Comparison of ENCODE assay signal across 2 cellular contexts in the genomic region with DNA sequence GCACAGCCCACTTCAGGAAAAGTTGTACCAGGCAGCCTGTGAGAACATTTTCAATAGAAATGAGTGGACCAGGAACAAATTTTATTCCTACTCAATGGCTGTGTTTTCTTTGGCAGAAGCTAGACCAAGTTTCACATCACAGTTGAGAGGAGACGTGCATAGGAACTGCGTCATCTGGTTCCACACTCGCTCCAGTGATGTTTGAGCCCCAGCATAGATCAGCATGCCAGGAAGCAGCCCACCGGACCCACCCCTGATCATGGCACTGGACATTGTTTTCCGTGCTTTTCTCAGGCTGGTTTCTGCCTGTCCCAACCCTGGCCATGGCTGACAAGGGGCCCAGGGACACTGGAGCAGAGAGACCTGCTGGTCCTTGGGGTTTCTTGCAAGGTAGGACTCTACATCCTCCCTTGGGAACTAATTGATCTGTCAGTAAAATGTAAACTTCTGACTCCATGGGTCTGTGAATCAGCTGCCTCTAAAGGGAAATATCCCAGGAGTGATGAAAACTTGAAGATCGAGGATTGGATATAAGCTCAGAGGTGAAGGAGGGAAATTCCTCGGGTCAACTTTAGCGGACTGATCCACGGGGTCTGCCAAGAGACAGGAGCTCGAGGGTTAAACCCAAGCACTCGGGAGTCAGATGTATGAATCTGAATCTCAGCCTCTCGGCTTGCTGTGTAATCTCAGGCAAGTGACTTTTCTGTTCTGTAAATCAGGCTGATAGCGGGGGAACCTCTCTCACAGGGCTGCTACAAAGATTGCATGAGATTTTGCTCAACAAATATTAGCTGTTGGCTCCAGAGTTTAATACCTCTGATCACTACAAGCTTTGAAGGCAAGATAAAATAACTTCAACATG.
TF ChIP-seq lines count a peak whose summit lies in the region.

No MANE protein-coding gene starts in this region.

TF ChIP-seq in HEK293, 187 proteins besides CTCF, POLR2A, EP300 and RAD21:
- TF ChIP-seq ZFP37 (tag by site-specific recombination; IDR thresholded peaks at IDR 0.05) = peak; percentile 64; the same call in 1 of the 2 replicates
- no peak for TF ChIP-seq ZSCAN16 (tag by site-specific recombination; IDR thresholded peaks at IDR 0.05)
- no peak for TF ChIP-seq ZNF791 (tag by site-specific recombination; IDR thresholded peaks at IDR 0.05)
- 0 out of 2 replicates have a peak, but pooled peaks have one; percentile 31 for TF ChIP-seq ZNF629 (tag by site-specific recombination; IDR thresholded peaks at IDR 0.05)

TF ChIP-seq in K562, 482 proteins besides CTCF, POLR2A, EP300 and RAD21:
- TF ChIP-seq RCOR1 (IDR thresholded peaks at IDR 0.05; ENCODE audit: borderline replicate concordance in 1 of 2, low read depth in 2 of 2, low read length in 2 of 2) (peak in 1 of 2 experiments; percentile 57; a peak in 2 of 4 replicates), HDAC1 (IDR thresholded peaks at IDR 0.05) (0 out of 4 replicates have a peak, but pooled peaks of 1 of the 2 experiments have one; percentile 34), KDM1A (IDR thresholded peaks at IDR 0.05) (peak; percentile 83 to 85), NEUROD1 (IDR thresholded peaks at IDR 0.05; ENCODE audit: borderline replicate concordance, low read depth, low read length, partially characterized antibody) (no peak)
